In the genomic region with DNA sequence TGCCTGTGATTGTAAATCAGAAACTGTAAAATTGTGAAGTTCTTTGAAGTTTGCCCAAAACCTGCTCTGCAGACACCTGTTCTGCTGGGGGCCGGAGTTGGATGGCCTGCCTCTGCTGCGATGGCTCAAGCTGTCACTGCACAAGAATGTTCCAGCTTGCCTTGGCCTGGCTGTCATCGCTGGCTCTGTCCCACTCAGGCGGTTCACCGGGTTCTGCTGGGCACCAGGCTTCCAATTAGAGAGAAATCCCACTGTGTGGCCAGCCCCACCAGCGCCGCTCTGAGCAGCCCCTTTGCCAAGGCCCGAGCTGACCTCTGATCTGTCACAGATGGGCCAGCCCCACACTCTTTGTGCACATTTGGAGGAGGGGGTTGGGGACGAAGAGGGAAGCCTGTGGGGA, we compare ENCODE assay signal across 18 cellular contexts.
"Had no signal": no experiment of that assay in that cellular context is flagged by ENCODE, and none has a peak within 500 bp of the region (broad histone marks: within the 10 kb centered on the region; RNA-seq: fewer than 3 reads in every experiment).

No MANE protein-coding gene starts in this region.

- H3K27ac ChIP-seq: body of pancreas, parathyroid adenoma, right lobe of liver, thoracic aorta had no signal

- H3K4me1 ChIP-seq: body of pancreas, parathyroid adenoma, right lobe of liver had no signal

- H3K27me3 ChIP-seq: body of pancreas, right lobe of liver had no signal

- ATAC-seq: body of pancreas; esophagus mucosa; right lobe of liver; SK-N-SH treated with all-trans-retinoic acid at 6 μM for 48 hours; stimulated activated naive CD8-positive, alpha-beta T cell treated with anti-CD3 and anti-CD28 coated beads, Interleukin-15, Interleukin-2, amounts not matched to agents 100 U/mL and 50 U/mL, for 24 hours had no signal

- DNase-seq: activated B cell treated with CpG ODN at 0.5 μM for 24 hours; activated CD4-positive, alpha-beta T cell treated with anti-CD3 and anti-CD28 coated beads, Interleukin-2, amount 10 ng/mL, durations not matched to agents 24 days and 14 days; activated CD8-positive, alpha-beta memory T cell treated with anti-CD3 and anti-CD28 coated beads for 24 hours; activated naive CD4-positive, alpha-beta T cell treated with anti-CD3 and anti-CD28 coated beads, Interleukin-2, amount 10 ng/mL, durations not matched to agents 7 days and 5 days; activated T-cell treated with anti-CD3 and anti-CD28 coated beads for 4 hours; body of pancreas; glutamatergic neuron; right lobe of liver; stimulated activated CD4-positive, alpha-beta T cell treated with anti-CD3 and anti-CD28 coated beads, Interleukin-2, amount 100 ng/mL, for 48 hours; stimulated activated CD8-positive, alpha-beta memory T cell treated with anti-CD3 and anti-CD28 coated beads, Interleukin-4, amount 100 ng/mL, for 48 hours; stimulated activated naive CD8-positive, alpha-beta T cell treated with anti-CD3 and anti-CD28 coated beads, Interleukin-15, Interleukin-2, amounts not matched to agents 100 U/mL and 50 U/mL, for 24 hours had no signal

- H3K9ac ChIP-seq: parathyroid adenoma had no signal

- H3K4me3 ChIP-seq: body of pancreas, right lobe of liver, thoracic aorta had no signal

- H3K79me2 ChIP-seq: parathyroid adenoma had no signal

- H2AFZ ChIP-seq: parathyroid adenoma had no signal

- FAIRE-seq: endometrium, keratinocyte, urothelium cell line had no signal

- H3K9me3 ChIP-seq: body of pancreas, right lobe of liver, thoracic aorta had no signal
